28 cellular contexts compared by ENCODE assay signal in genomic region chr13:67635754-67636153, GRCh38.
"Had no signal": no experiment of that assay in that cellular context is flagged by ENCODE, and none has a peak within 500 bp of the region (broad histone marks: within the 10 kb centered on the region; RNA-seq: fewer than 3 reads in every experiment).

No MANE protein-coding gene starts in this region.

- H3K4me1 ChIP-seq: body of pancreas, gastroesophageal sphincter, neural progenitor cell, testis, vagina had no signal

- H3K9ac ChIP-seq: neural progenitor cell had no signal

- H3K27me3 Mint-ChIP-seq: activated naive CD8-positive, alpha-beta T cell treated with anti-CD3 and anti-CD28 coated beads, Interleukin-2, amount 10 ng/mL, durations not matched to agents 7 days and 5 days; dendritic cell treated with granulocyte-macrophage colony-stimulating factor and Interleukin-4, amounts not matched to agents 40 ng/mL and 50 ng/mL, for 4 days; naive thymus-derived CD8-positive, alpha-beta T cell; type B pancreatic cell had no signal

- H3K4me3 ChIP-seq: body of pancreas, gastroesophageal sphincter, neural progenitor cell, smooth muscle cell, testis, vagina had no signal

- H3K9me3 ChIP-seq: body of pancreas, gastroesophageal sphincter, testis, vagina had no signal

- ATAC-seq: body of pancreas; gastroesophageal sphincter; left ventricle myocardium superior; naive thymus-derived CD8-positive, alpha-beta T cell; sciatic nerve had no signal

- DNase-seq: activated CD4-positive, alpha-beta T cell treated with anti-CD3 and anti-CD28 coated beads for 4 hours; activated CD4-positive, alpha-beta T cell treated with anti-CD3 and anti-CD28 coated beads, Interleukin-2, amount 50 U/mL, for 48 hours; activated CD4-positive, CD25-positive, alpha-beta regulatory T cell; activated naive CD4-positive, alpha-beta T cell treated with anti-CD3 and anti-CD28 coated beads for 36 hours; activated naive CD8-positive, alpha-beta T cell treated with anti-CD3 and anti-CD28 coated beads, Interleukin-2, amount 10 ng/mL, durations not matched to agents 7 days and 5 days; activated T-cell treated with anti-CD3 and anti-CD28 coated beads, Interleukin-2, amount 50 U/mL, for 48 hours; amygdala; body of pancreas; effector CD4-positive, alpha-beta T cell; erythroblast; head of caudate nucleus; hypothalamus; left ventricle myocardium superior; mammary epithelial cell; naive thymus-derived CD8-positive, alpha-beta T cell; stimulated activated CD4-positive, alpha-beta T cell treated with anti-CD3 and anti-CD28 coated beads, Interleukin-15, amount 100 ng/mL, for 24 hours; stimulated activated CD8-positive, alpha-beta memory T cell treated with anti-CD3 and anti-CD28 coated beads, Interleukin-4, amount 100 ng/mL, for 48 hours; stimulated activated naive CD4-positive, alpha-beta T cell; T1000; testis had no signal

- H3K27ac ChIP-seq: body of pancreas, gastroesophageal sphincter, neural progenitor cell, testis, vagina had no signal

- H3K9me3 Mint-ChIP-seq: dendritic cell treated with granulocyte-macrophage colony-stimulating factor and Interleukin-4, amounts not matched to agents 40 ng/mL and 50 ng/mL, for 4 days; type B pancreatic cell had no signal

- H3K4me1 Mint-ChIP-seq: activated naive CD8-positive, alpha-beta T cell treated with anti-CD3 and anti-CD28 coated beads, Interleukin-2, amount 10 ng/mL, durations not matched to agents 7 days and 5 days; mesothelial cell of epicardium; naive thymus-derived CD8-positive, alpha-beta T cell; neural progenitor cell had no signal

- H3K4me2 ChIP-seq: neural progenitor cell, smooth muscle cell had no signal

- H2AFZ ChIP-seq: neural progenitor cell had no signal

- H3K36me3 ChIP-seq: gastroesophageal sphincter, neural progenitor cell, vagina had no signal

- H3K4me3 Mint-ChIP-seq: activated naive CD4-positive, alpha-beta T cell treated with anti-CD3 and anti-CD28 coated beads for 36 hours; activated naive CD8-positive, alpha-beta T cell treated with anti-CD3 and anti-CD28 coated beads, Interleukin-2, amount 10 ng/mL, durations not matched to agents 7 days and 5 days; dendritic cell treated with granulocyte-macrophage colony-stimulating factor and Interleukin-4, amounts not matched to agents 40 ng/mL and 50 ng/mL, for 4 days; mesothelial cell of epicardium; naive thymus-derived CD8-positive, alpha-beta T cell; neural progenitor cell; type B pancreatic cell had no signal

- H3K27ac Mint-ChIP-seq: activated naive CD4-positive, alpha-beta T cell treated with anti-CD3 and anti-CD28 coated beads for 36 hours; activated naive CD8-positive, alpha-beta T cell treated with anti-CD3 and anti-CD28 coated beads, Interleukin-2, amount 10 ng/mL, durations not matched to agents 7 days and 5 days; dendritic cell treated with granulocyte-macrophage colony-stimulating factor and Interleukin-4, amounts not matched to agents 40 ng/mL and 50 ng/mL, for 4 days; mesothelial cell of epicardium; naive thymus-derived CD8-positive, alpha-beta T cell; neural progenitor cell; type B pancreatic cell had no signal

- H3K27me3 ChIP-seq: body of pancreas, gastroesophageal sphincter, neural progenitor cell, testis, vagina had no signal

- H3K36me3 Mint-ChIP-seq: activated naive CD8-positive, alpha-beta T cell treated with anti-CD3 and anti-CD28 coated beads, Interleukin-2, amount 10 ng/mL, durations not matched to agents 7 days and 5 days; mesothelial cell of epicardium; naive thymus-derived CD8-positive, alpha-beta T cell; neural progenitor cell; type B pancreatic cell had no signal
